ENCODE assay signal across 22 cellular contexts in the genomic region with DNA sequence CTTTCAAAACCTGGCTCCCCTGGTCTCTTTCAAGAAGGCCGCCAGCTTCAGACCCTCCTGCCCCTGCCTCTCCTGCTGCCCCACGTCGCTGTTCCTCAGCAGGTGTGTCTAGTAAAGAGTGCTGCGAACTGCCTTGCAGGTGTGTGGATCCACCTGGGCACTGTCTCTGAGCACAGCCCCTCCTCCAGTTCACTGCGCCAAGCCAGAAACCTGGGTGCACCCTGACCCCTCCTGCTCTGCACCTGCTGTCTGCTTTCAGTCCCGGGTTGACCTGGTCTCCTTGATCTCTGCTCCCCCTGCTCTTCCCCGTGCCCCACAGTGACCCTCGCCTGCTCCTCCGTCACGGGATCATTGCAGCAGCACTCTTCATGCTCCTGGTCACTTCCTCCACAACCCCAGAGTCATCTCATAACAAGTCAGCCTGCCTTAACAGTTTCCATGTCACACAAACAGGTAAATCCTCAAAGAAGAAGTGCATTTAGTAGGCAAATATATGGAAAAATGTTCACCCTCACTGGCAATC. TPM values are rescaled to one million over a fixed set of nuclear protein-coding genes. Genes with fewer than 3 reads are reported as not detected.
A peak's percentile ranks its signal among the peaks of the same experiment; 100 is the strongest.
DNase-seq lines count a peak whose midpoint lies in the region; ATAC-seq, FAIRE-seq and TF ChIP-seq lines count a peak whose summit lies in the region.
"Had no signal": no experiment of that assay in that cellular context is flagged by ENCODE, and none has a peak within 500 bp of the region (broad histone marks: within the 10 kb centered on the region; RNA-seq: fewer than 3 reads in every experiment).

No MANE protein-coding gene starts in this region.

- no peaks in the 10 kb centered on the region for H3F3A ChIP-seq in neural cell (ENCODE audit: insufficient read depth, low read length, poor library complexity, severe bottlenecking)

- no peak for TF ChIP-seq RAD21 in neural cell (conservative IDR thresholded peaks at IDR 0.05)

- H3K27ac ChIP-seq in astrocyte (ENCODE audit: low read depth, low read length): no peak overlapping the region
- no peak overlapping the region for H3K27ac ChIP-seq in neural cell (ENCODE audit: low read length)
- no peak overlapping the region for H3K27ac ChIP-seq in aorta (ENCODE audit: low read depth in 1 of 2, low read length in 2 of 2)
- H3K27ac ChIP-seq: PC-9, RWPE1 had no signal

- H3K27ac Mint-ChIP-seq in astrocyte (ENCODE audit: unreplicated experiment): peak overlapping the region; percentile 15
- H3K27ac Mint-ChIP-seq: CD4-positive, CD25-positive, alpha-beta regulatory T cell; HFFc6 had no signal

- peaks cover 7% of the 10 kb centered on the region for H3K36me3 Mint-ChIP-seq in astrocyte (ENCODE audit: low read depth, unreplicated experiment)
- H3K36me3 Mint-ChIP-seq: CD4-positive, CD25-positive, alpha-beta regulatory T cell had no signal

- H2AFZ ChIP-seq in astrocyte (ENCODE audit: low read depth, low read length): no peak overlapping the region
- no peak overlapping the region for H2AFZ ChIP-seq in neural cell (ENCODE audit: low read depth, low read length)
- H2AFZ ChIP-seq: PC-9 had no signal

- H3K79me2 ChIP-seq in astrocyte (ENCODE audit: insufficient read depth, low read length) (no peaks in the 10 kb centered on the region), neural cell (replicated peaks; ENCODE audit: insufficient read depth, low read length) (no peaks in the 10 kb centered on the region)

- ATAC-seq in aorta (ENCODE audit: low FRiP score): no peak
- ATAC-seq: SK-N-SH treated with all-trans-retinoic acid at 6 μM for 48 hours had no signal

- H3K4me1 Mint-ChIP-seq in astrocyte (ENCODE audit: low read depth, unreplicated experiment): peaks cover 15% of the 10 kb centered on the region
- H3K4me1 Mint-ChIP-seq: CD4-positive, CD25-positive, alpha-beta regulatory T cell had no signal

- 87 to 90% methylated on average over 10 of the region's 10 CpGs for WGBS in aorta, 2 donors

- no peak for TF ChIP-seq CTCF in astrocyte (IDR thresholded peaks at IDR 0.05; ENCODE audit: insufficient read depth, low read depth, low read length)
- TF ChIP-seq CTCF in neural cell (IDR thresholded peaks at IDR 0.05; ENCODE audit: poor library complexity, severe bottlenecking): no peak

- H3K27me3 Mint-ChIP-seq in astrocyte (ENCODE audit: low read depth, unreplicated experiment): peaks cover 21% of the 10 kb centered on the region

- H3K4me3 ChIP-seq in astrocyte (ENCODE audit: insufficient read depth, low read depth, low read length): no peak overlapping the region
- H3K4me3 ChIP-seq in neural cell (ENCODE audit: low read length): no peak overlapping the region
- no peak overlapping the region for H3K4me3 ChIP-seq in aorta (ENCODE audit: low read length in 2 of 2)
- H3K4me3 ChIP-seq: PC-9 had no signal

- no peak overlapping the region for H3K4me3 Mint-ChIP-seq in astrocyte (ENCODE audit: unreplicated experiment)
- H3K4me3 Mint-ChIP-seq: CD4-positive, CD25-positive, alpha-beta regulatory T cell; HFFc6 had no signal

- intact Hi-C loops in aorta (cut with DNase I): no loop called here

- peaks cover 4% of the 10 kb centered on the region for H3K9me3 Mint-ChIP-seq in astrocyte (ENCODE audit: unreplicated experiment)
- H3K9me3 Mint-ChIP-seq: HFFc6 had no signal

- DNase-seq in NCI-H1048 (lab: John Stamatoyannopoulos, UW): peak; percentile 31
- no peak for DNase-seq in astrocyte (ENCODE audit: low read depth)
- peak; percentile 33 to 58 for DNase-seq in aorta
- DNase-seq in AML-193 (lab: John Stamatoyannopoulos, UW): no peak
- no peak for DNase-seq in NCI-H2029 treated with DMSO at 0.1 percent for 48 hours (lab: John Stamatoyannopoulos, UW)
- DNase-seq in GOT3 (lab: John Stamatoyannopoulos, UW): no peak
- DNase-seq: CD4-positive, CD25-positive, alpha-beta regulatory T cell; EL; GF-D8; H7; HFFc6; KBM-7; NCI-H1105; NCI-H2081; NCI-H2171; NCI-H69; PC-9; SIG-M5 had no signal

- no peaks in the 10 kb centered on the region for H3K9me2 ChIP-seq in neural cell (ENCODE audit: insufficient read depth, low read length)

- H3K27me3 ChIP-seq in astrocyte (ENCODE audit: insufficient read depth, low read length) (no peaks in the 10 kb centered on the region), neural cell (ENCODE audit: insufficient read depth, low read depth, low read length) (no peaks in the 10 kb centered on the region), aorta (ENCODE audit: control insufficient read depth in 1 of 2, insufficient read depth in 2 of 2, low read length in 1 of 2) (no peaks in the 10 kb centered on the region)

- H3K4me2 ChIP-seq in astrocyte (ENCODE audit: low read length) (no peak overlapping the region), neural cell (ENCODE audit: low read length) (no peak overlapping the region)
- H3K4me2 ChIP-seq: PC-9 had no signal

- no peak for TF ChIP-seq EP300 in neural cell (conservative IDR thresholded peaks at IDR 0.05; ENCODE audit: poor library complexity, severe bottlenecking)

- H3K9ac ChIP-seq in astrocyte (ENCODE audit: low read length) (no peak overlapping the region), neural cell (ENCODE audit: low read length) (no peak overlapping the region)

- H4K20me1 ChIP-seq in astrocyte (ENCODE audit: insufficient read depth, low read length): no peaks in the 10 kb centered on the region
- no peaks in the 10 kb centered on the region for H4K20me1 ChIP-seq in neural cell (ENCODE audit: insufficient read depth)

- FAIRE-seq in astrocyte (lab: Jason Lieb, UNC): no peak

- H3K36me3 ChIP-seq in astrocyte (ENCODE audit: insufficient read depth, low read length) (no peaks in the 10 kb centered on the region), neural cell (ENCODE audit: insufficient read depth, low read length) (no peaks in the 10 kb centered on the region), aorta (ENCODE audit: control insufficient read depth in 1 of 2, insufficient read depth in 2 of 2, low read length in 1 of 2) (no peaks in the 10 kb centered on the region)

- no peaks in the 10 kb centered on the region for H3K9me3 ChIP-seq in astrocyte (ENCODE audit: insufficient read depth, low read depth, low read length)
- no peaks in the 10 kb centered on the region for H3K9me3 ChIP-seq in neural cell (ENCODE audit: low read length)
- H3K9me3 ChIP-seq in aorta (ENCODE audit: control insufficient read depth, low read length): no peaks in the 10 kb centered on the region

- no peaks in the 10 kb centered on the region for H3K4me1 ChIP-seq in astrocyte (ENCODE audit: insufficient read depth, low read length)
- H3K4me1 ChIP-seq in aorta (ENCODE audit: control insufficient read depth in 1 of 2, insufficient read depth in 2 of 2, low read length in 2 of 2): no peaks in the 10 kb centered on the region

TF ChIP-seq in neural cell, 6 proteins besides CTCF, POLR2A, EP300 and RAD21:
- TF ChIP-seq POLR2AphosphoS5 (IDR thresholded peaks at IDR 0.05): peak; percentile 16
- TF ChIP-seq TAF1 (IDR thresholded peaks at IDR 0.05; ENCODE audit: low read depth): no peak
- TF ChIP-seq SMC3 (conservative IDR thresholded peaks at IDR 0.05; ENCODE audit: poor library complexity): no peak
- TF ChIP-seq EZH2 (IDR thresholded peaks at IDR 0.05; ENCODE audit: borderline replicate concordance, insufficient read depth, low read length, poor library complexity, severe bottlenecking): no peak

RNA-seq across cellular contexts. Expression of a gene that starts 6.5 kb away (rescaled TPM):
- total RNA-seq in astrocyte (not detected in 2 replicates), aorta (under 1 TPM; 0.36 to 0.81 TPM)
- polyA plus RNA-seq in neural cell (0.35 TPM in 1 of 2 replicates, not detected in the other), aorta (not detected)
- not detected in 2 replicates for polyA minus RNA-seq in neural cell
- total RNA-seq: CD4-positive, CD25-positive, alpha-beta regulatory T cell; H7; HFFc6; PC-9 had no signal
- polyA plus RNA-seq: BJ; CD4-positive, CD25-positive, alpha-beta regulatory T cell had no signal

RNA-seq across cellular contexts. Expression of a gene that starts 58.1 kb away (rescaled TPM):
- total RNA-seq in astrocyte: 38.7 and 43.8 TPM in 2 replicates
- 17.6 and 20.1 TPM in 2 replicates for polyA plus RNA-seq in neural cell
- 25.3 and 28.0 TPM in 2 replicates for polyA minus RNA-seq in neural cell
- 10 to 100 TPM; 36.2 to 44.0 TPM for total RNA-seq in aorta
- polyA plus RNA-seq in aorta: 10 to 100 TPM; 12.4 to 26.1 TPM

Comparison
In these comparisons a context has a peak if more than half of its experiments do, and no peak if none do; other contexts are left out.
1. DNase-seq: peak in NCI-H1048 (single experiment) and aorta (2 of 2); none in astrocyte (single experiment), AML-193 (0 of 2), NCI-H2029 treated with DMSO at 0.1 percent for 48 hours (single experiment) and GOT3 (single experiment).